ENCODE assay signal across 39 cellular contexts in genomic region chr1:226276987-226277386, GRCh38. TPM values are rescaled to one million over a fixed set of nuclear protein-coding genes. Genes with fewer than 3 reads are reported as not detected.
"Had no signal": no experiment of that assay in that cellular context is flagged by ENCODE, and none has a peak within 500 bp of the region (broad histone marks: within the 10 kb centered on the region; RNA-seq: fewer than 3 reads in every experiment).

No MANE protein-coding gene starts in this region.

- H3K27me3 ChIP-seq: MG63 had no signal

- H3K9me3 ChIP-seq: MG63 had no signal

- H3K4me3 ChIP-seq: MG63 had no signal

- DNase-seq: Kasumi-1, MG63, MM.1S, MV-4-11, NCI-H1048, NCI-H1092, NCI-H1092 treated with DMSO at 0.1 percent for 48 hours, NCI-H1105, NCI-H1105 treated with DMSO at 0.1 percent for 48 hours, NCI-H1417, NCI-H1417 treated with DMSO at 0.1 percent for 48 hours, NCI-H1436, NCI-H1436 treated with DMSO at 0.1 percent for 48 hours, NCI-H146, NCI-H1694, NCI-H1694 treated with DMSO at 0.1 percent for 48 hours, NCI-H187, NCI-H187 treated with DMSO at 0.1 percent for 48 hours, NCI-H1930, NCI-H2029, NCI-H2029 treated with DMSO at 0.1 percent for 48 hours, NCI-H2081, NCI-H2081 treated with DMSO at 0.1 percent for 48 hours, NCI-H2107, NCI-H2171, NCI-H2171 treated with DMSO at 0.1 percent for 48 hours, NCI-H2227 treated with DMSO at 0.1 percent for 48 hours, NCI-H226, NCI-H345, NCI-H446, NCI-H446 treated with DMSO at 0.1 percent for 48 hours, NCI-H510A, NCI-H510A treated with DMSO at 0.1 percent for 48 hours, NCI-H524, NCI-H524 treated with DMSO at 0.1 percent for 48 hours had no signal

RNA-seq across cellular contexts. Expression of gene MIXL1, which starts 53.5 kb away (rescaled TPM):
- total RNA-seq: LHCN-M2, M059J, MCF 10A, NCI-H460 had no signal
